17 cellular contexts compared by ENCODE assay signal in genomic region chr3:188187055-188187454, GRCh38. TPM values are rescaled to one million over a fixed set of nuclear protein-coding genes. Genes with fewer than 3 reads are reported as not detected.
DNase-seq lines count a peak whose midpoint lies in the region; ATAC-seq, FAIRE-seq and TF ChIP-seq lines count a peak whose summit lies in the region.
"Had no signal": no experiment of that assay in that cellular context is flagged by ENCODE, and none has a peak within 500 bp of the region (broad histone marks: within the 10 kb centered on the region; RNA-seq: fewer than 3 reads in every experiment).

No MANE protein-coding gene starts in this region.

- no peak for ATAC-seq in GM21723 (IDR thresholded peaks at IDR 0.05; ENCODE audit: unreplicated experiment)

- H3K27ac Mint-ChIP-seq in CD14-positive monocyte (peak overlapping the region; percentile 83 to 92 (median 85)), nephron progenitor cell (peak overlapping the region; percentile 27)
- H3K27ac Mint-ChIP-seq: activated T-helper 2 cell treated with anti-CD3 and anti-CD28 coated beads, Interferon-gamma antibody, Interleukin-2, Interleukin-4, amounts not matched to agents 10 μg/mL and 5 μg/mL and 100 μg/mL, durations not matched to agents 14 hours and 24 hours and 36 hours; endodermal cell had no signal

- H3K9me3 Mint-ChIP-seq in CD14-positive monocyte, result no peaks in the 10 kb centered on the region
- no peaks in the 10 kb centered on the region for H3K9me3 Mint-ChIP-seq in nephron progenitor cell
- H3K9me3 Mint-ChIP-seq: activated T-helper 2 cell treated with anti-CD3 and anti-CD28 coated beads, Interferon-gamma antibody, Interleukin-2, Interleukin-4, amounts not matched to agents 10 μg/mL and 5 μg/mL and 100 μg/mL, durations not matched to agents 14 hours and 24 hours and 36 hours; endodermal cell had no signal

- H3K36me3 Mint-ChIP-seq in CD14-positive monocyte (peaks cover 34 to 43% of the 10 kb centered on the region in 2 donors), nephron progenitor cell (ENCODE audit: low read depth) (peaks cover 10% of the 10 kb centered on the region)

- H3K27me3 Mint-ChIP-seq in CD14-positive monocyte (ENCODE audit: low read depth in 3 of 3) (peaks cover 1 to 8% (median 3%) of the 10 kb centered on the region in 3 donors), nephron progenitor cell (ENCODE audit: low read depth, poor library complexity) (peaks cover 9% of the 10 kb centered on the region)

- H3K27me3 ChIP-seq in bronchial epithelial cell (ENCODE audit: control insufficient read depth, insufficient read depth, low read length), result peaks cover 2% of the 10 kb centered on the region
- H3K27me3 ChIP-seq: BE2C, SJSA1 had no signal

- FAIRE-seq in bronchial epithelial cell (lab: Jason Lieb, UNC), result no peak

- peaks cover 2% of the 10 kb centered on the region for H3K36me3 ChIP-seq in bronchial epithelial cell (ENCODE audit: control insufficient read depth, insufficient read depth, low read length)
- H3K36me3 ChIP-seq: BE2C had no signal

- H3K4me3 ChIP-seq in bronchial epithelial cell (ENCODE audit: low read depth, low read length), result no peak overlapping the region
- H3K4me3 ChIP-seq: SJSA1 had no signal

- peaks cover 26% of the 10 kb centered on the region for H3K4me1 Mint-ChIP-seq in CD14-positive monocyte
- H3K4me1 Mint-ChIP-seq in nephron progenitor cell, result peaks cover 62% of the 10 kb centered on the region

- intact Hi-C loops in CD14-positive monocyte (cut with micrococcal nuclease), result loop anchor here in 1 of 2 donors (2.0 kb wide), 1 partner anchor 446 kb away; no protein-coding TSS in a partner anchor

- peak overlapping the region in 1 of 2 donors; percentile 36 for H3K4me3 Mint-ChIP-seq in CD14-positive monocyte
- H3K4me3 Mint-ChIP-seq in nephron progenitor cell, result peak overlapping the region; percentile 24
- H3K4me3 Mint-ChIP-seq: endodermal cell had no signal

- TF ChIP-seq CTCF in CD14-positive monocyte (IDR thresholded peaks at IDR 0.05) (no peak), bronchial epithelial cell (IDR thresholded peaks at IDR 0.05; ENCODE audit: insufficient read depth, low read length, severe bottlenecking) (no peak), nephron progenitor cell (IDR thresholded peaks at IDR 0.05) (no peak)

- DNase-seq in CD14-positive monocyte (ENCODE audit: low spot score), result peak; percentile 54
- peak; percentile 22 for DNase-seq in LoVo (ENCODE audit: low spot score)
- peak; percentile 87 for DNase-seq in bronchial epithelial cell (ENCODE audit: low read depth)
- DNase-seq in nephron progenitor cell, result no peak
- DNase-seq in NCI-H82 (lab: John Stamatoyannopoulos, UW), result no peak
- no peak for DNase-seq in activated CD4-positive, alpha-beta T cell treated with anti-CD3 and anti-CD28 coated beads, Interleukin-2, amount 50 U/mL, for 4 hours
- DNase-seq in amygdala (lab: John Stamatoyannopoulos, UW), result no peak
- DNase-seq: activated CD4-positive, CD25-positive, alpha-beta regulatory T cell; BE2C; endodermal cell; GDM1; hypothalamus; NCI-H510A treated with DMSO at 0.1 percent for 48 hours; occipital lobe had no signal

RNA-seq across cellular contexts. Expression of gene LPP, which starts 33.1 kb away (rescaled TPM):
- polyA plus RNA-seq in CD14-positive monocyte, result 10 to 100 TPM; 15.3 to 23.2 TPM
- total RNA-seq in bronchial epithelial cell, result 14.2 and 19.5 TPM in 2 replicates

Comparison
In these comparisons a context has a peak if more than half of its experiments do, and no peak if none do; other contexts are left out.
1. DNase-seq: peak in CD14-positive monocyte (single experiment), LoVo (single experiment) and bronchial epithelial cell (single experiment); none in nephron progenitor cell (single experiment), NCI-H82 (single experiment), activated CD4-positive, alpha-beta T cell treated with anti-CD3 and anti-CD28 coated beads, Interleukin-2, amount 50 U/mL, for 4 hours (0 of 2) and amygdala (0 of 56).